In the genomic region with DNA sequence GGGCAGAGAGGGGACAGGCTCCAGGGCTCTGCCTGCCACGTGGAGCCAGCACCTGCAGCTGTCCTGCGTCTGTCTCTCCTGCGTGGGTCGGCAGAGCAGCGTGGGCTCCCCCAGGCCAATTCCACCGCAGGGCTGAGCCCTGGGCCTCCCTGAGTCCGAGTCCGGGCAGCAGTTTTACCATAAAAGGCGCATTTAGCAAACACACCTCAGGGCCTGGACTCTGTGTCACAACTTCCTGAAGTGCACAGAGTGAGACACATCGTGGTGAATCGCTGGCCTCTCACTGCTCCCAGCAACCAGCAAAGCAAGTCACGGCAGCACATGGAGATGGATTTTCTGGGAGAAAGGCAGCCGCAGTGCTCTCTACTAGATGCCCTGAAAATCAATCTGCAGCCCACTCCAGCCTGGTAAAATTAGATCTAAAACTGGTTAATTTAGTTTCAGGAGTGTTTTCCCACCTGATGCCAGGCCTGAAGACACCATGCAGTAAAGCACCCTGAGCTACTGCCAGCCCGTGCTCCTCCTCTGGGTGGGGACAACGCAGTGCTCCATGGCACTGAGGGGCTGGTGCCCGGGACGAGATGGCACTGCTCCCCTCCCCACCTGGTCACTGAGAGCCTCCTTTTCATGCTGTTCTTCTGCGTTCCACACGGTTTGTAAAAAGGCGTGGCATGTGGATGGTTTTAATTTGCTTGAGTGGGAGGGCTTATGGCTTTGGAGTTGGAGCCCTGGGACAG, we compare ENCODE assay signal across 19 cellular contexts.
DNase-seq lines count a peak whose midpoint lies in the region; ATAC-seq and TF ChIP-seq lines count a peak whose summit lies in the region.
"Had no signal": no experiment of that assay in that cellular context is flagged by ENCODE, and none has a peak within 500 bp of the region (broad histone marks: within the 10 kb centered on the region; RNA-seq: fewer than 3 reads in every experiment).

No MANE protein-coding gene starts in this region.

- no peaks in the 10 kb centered on the region for H4K20me1 ChIP-seq in DND-41 (ENCODE audit: insufficient read depth, low read length)

- H3K4me1 ChIP-seq in DND-41 (ENCODE audit: insufficient read depth, low read length), result no peaks in the 10 kb centered on the region
- no peaks in the 10 kb centered on the region for H3K4me1 ChIP-seq in esophagus muscularis mucosa
- H3K4me1 ChIP-seq in sigmoid colon, result no peaks in the 10 kb centered on the region
- H3K4me1 ChIP-seq: transverse colon had no signal

- H3K27ac ChIP-seq in DND-41 (ENCODE audit: low read length) (no peak overlapping the region), esophagus muscularis mucosa (replicated peaks in 1 of 4) (no peak overlapping the region), sigmoid colon (no peak overlapping the region)
- H3K27ac ChIP-seq: transverse colon had no signal

- TF ChIP-seq CTCF in DND-41 (IDR thresholded peaks at IDR 0.05; ENCODE audit: borderline replicate concordance, extremely low read depth, low read length, poor library complexity, severe bottlenecking) (no peak), esophagus muscularis mucosa (IDR thresholded peaks at IDR 0.05) (no peak), osteocyte (IDR thresholded peaks at IDR 0.05) (no peak), sigmoid colon (IDR thresholded peaks at IDR 0.05) (no peak)

- ATAC-seq in DND-41 (ENCODE audit: insufficient read depth, low read depth) (peak; percentile 43; the same call in 2 of the 3 replicates), HG03139 (IDR thresholded peaks at IDR 0.05; ENCODE audit: unreplicated experiment) (no peak)
- no peak for ATAC-seq in activated T-cell treated with anti-CD3 and anti-CD28 coated beads, Interleukin-2, amount 50 U/mL, for 4 hours
- ATAC-seq: left ventricle myocardium superior, right cardiac atrium had no signal

- TF ChIP-seq POLR2A in esophagus muscularis mucosa (IDR thresholded peaks at IDR 0.05; ENCODE audit: low read depth) (no peak), sigmoid colon (IDR thresholded peaks at IDR 0.05) (no peak)

- H3K79me2 ChIP-seq in DND-41 (ENCODE audit: insufficient read depth, low read length), result no peaks in the 10 kb centered on the region

- no peaks in the 10 kb centered on the region for H3K36me3 Mint-ChIP-seq in osteocyte (ENCODE audit: unreplicated experiment)
- no peaks in the 10 kb centered on the region for H3K36me3 Mint-ChIP-seq in activated T-cell treated with anti-CD3 and anti-CD28 coated beads, Interleukin-2, amount 50 U/mL, for 4 hours (ENCODE audit: insufficient read depth)

- H3K4me2 ChIP-seq in DND-41 (ENCODE audit: insufficient read depth, low read length), result no peak overlapping the region

- TF ChIP-seq EP300 in esophagus muscularis mucosa (IDR thresholded peaks at IDR 0.05), result no peak
- no peak for TF ChIP-seq EP300 in sigmoid colon (IDR thresholded peaks at IDR 0.05)

- H3K27me3 Mint-ChIP-seq in osteocyte (ENCODE audit: unreplicated experiment), result no peaks in the 10 kb centered on the region
- peaks cover 19% of the 10 kb centered on the region for H3K27me3 Mint-ChIP-seq in activated T-cell treated with anti-CD3 and anti-CD28 coated beads, Interleukin-2, amount 50 U/mL, for 4 hours (ENCODE audit: low read depth)

- peak overlapping the region; percentile 71 for H3K27ac Mint-ChIP-seq in osteocyte (ENCODE audit: unreplicated experiment)

- DNase-seq in DND-41 (no peak), M059J (ENCODE audit: low read depth) (peak; percentile 4), esophagus muscularis mucosa (ENCODE audit: extremely low spot score) (peak; percentile 87), osteocyte (ENCODE audit: extremely low spot score, unreplicated experiment) (peak; percentile 78), sigmoid colon (no peak)
- no peak for DNase-seq in activated T-cell treated with anti-CD3 and anti-CD28 coated beads, Interleukin-2, amount 50 U/mL, for 4 hours
- DNase-seq in stimulated activated CD4-positive, alpha-beta T cell treated with anti-CD3 and anti-CD28 coated beads, Interleukin-15, amount 100 ng/mL, for 24 hours, result no peak
- DNase-seq: activated CD4-positive, alpha-beta T cell treated with anti-CD3 and anti-CD28 coated beads for 1 hour; activated gamma-delta T cell treated with Interleukin-2 at 50 U/mL for 16 hours; effector CD8-positive, alpha-beta T cell; Karpas-422; left ventricle myocardium superior; NCI-H1105 treated with DMSO at 0.1 percent for 48 hours; occipital lobe; right cardiac atrium; stimulated activated naive CD4-positive, alpha-beta T cell treated with Interleukin-2 at 50 U/mL for 16 hours; transverse colon had no signal

- H3K4me3 ChIP-seq in DND-41 (ENCODE audit: low read depth in 1 of 2, low read length in 2 of 2) (no peak overlapping the region), esophagus muscularis mucosa (no peak overlapping the region), sigmoid colon (no peak overlapping the region)
- H3K4me3 ChIP-seq: transverse colon had no signal

- H3K9me3 ChIP-seq in DND-41 (ENCODE audit: insufficient read depth, low read length, severe bottlenecking) (no peaks in the 10 kb centered on the region), esophagus muscularis mucosa (no peaks in the 10 kb centered on the region), sigmoid colon (no peaks in the 10 kb centered on the region)
- H3K9me3 ChIP-seq: transverse colon had no signal

- no peaks in the 10 kb centered on the region for H3K27me3 ChIP-seq in DND-41 (ENCODE audit: insufficient read depth, low read length, poor library complexity)
- peaks cover 0 to 62% (median 0%) of the 10 kb centered on the region in 4 donors for H3K27me3 ChIP-seq in esophagus muscularis mucosa
- peaks cover 0 to 16% (median 0%) of the 10 kb centered on the region in 3 donors for H3K27me3 ChIP-seq in sigmoid colon

- no peak overlapping the region for H3K9ac ChIP-seq in DND-41 (ENCODE audit: low read depth, low read length)

- intact Hi-C loops in esophagus muscularis mucosa (cut with DNase I) (no loop called here), sigmoid colon (cut with DNase I) (no loop called here)

- H3K4me1 Mint-ChIP-seq in osteocyte (ENCODE audit: unreplicated experiment), result peaks cover 22% of the 10 kb centered on the region
- H3K4me1 Mint-ChIP-seq in activated T-cell treated with anti-CD3 and anti-CD28 coated beads, Interleukin-2, amount 50 U/mL, for 4 hours (ENCODE audit: low read depth), result no peaks in the 10 kb centered on the region
- H3K4me1 Mint-ChIP-seq: central memory CD8-positive, alpha-beta T cell had no signal

- 56% methylated on average over 10 of the region's 20 CpGs for WGBS in esophagus muscularis mucosa
- WGBS in sigmoid colon, 2 donors, result 37 to 69% methylated on average over 20 of the region's 20 CpGs

- H3K36me3 ChIP-seq in DND-41 (ENCODE audit: insufficient read depth, low read length) (no peaks in the 10 kb centered on the region), esophagus muscularis mucosa (no peaks in the 10 kb centered on the region), sigmoid colon (no peaks in the 10 kb centered on the region)
- H3K36me3 ChIP-seq: transverse colon had no signal

- no peak overlapping the region for H2AFZ ChIP-seq in DND-41 (ENCODE audit: low read depth, low read length)

- H3K9me3 Mint-ChIP-seq in osteocyte (ENCODE audit: unreplicated experiment), result no peaks in the 10 kb centered on the region
- H3K9me3 Mint-ChIP-seq in activated T-cell treated with anti-CD3 and anti-CD28 coated beads, Interleukin-2, amount 50 U/mL, for 4 hours, result no peaks in the 10 kb centered on the region
- H3K9me3 Mint-ChIP-seq: central memory CD8-positive, alpha-beta T cell had no signal

- no peak overlapping the region for H3K4me3 Mint-ChIP-seq in osteocyte (ENCODE audit: unreplicated experiment)
- no peak overlapping the region for H3K4me3 Mint-ChIP-seq in activated T-cell treated with anti-CD3 and anti-CD28 coated beads, Interleukin-2, amount 50 U/mL, for 4 hours
- H3K4me3 Mint-ChIP-seq: central memory CD8-positive, alpha-beta T cell had no signal

Comparison
In these comparisons a context has a peak if more than half of its experiments do, and no peak if none do; other contexts are left out.
1. DNase-seq: peak in M059J (single experiment), esophagus muscularis mucosa (single experiment) and osteocyte (single experiment); none in DND-41 (single experiment), sigmoid colon (single experiment), activated T-cell treated with anti-CD3 and anti-CD28 coated beads, Interleukin-2, amount 50 U/mL, for 4 hours (single experiment) and stimulated activated CD4-positive, alpha-beta T cell treated with anti-CD3 and anti-CD28 coated beads, Interleukin-15, amount 100 ng/mL, for 24 hours (single experiment).